8 cellular contexts compared by ENCODE assay signal in the genomic region with DNA sequence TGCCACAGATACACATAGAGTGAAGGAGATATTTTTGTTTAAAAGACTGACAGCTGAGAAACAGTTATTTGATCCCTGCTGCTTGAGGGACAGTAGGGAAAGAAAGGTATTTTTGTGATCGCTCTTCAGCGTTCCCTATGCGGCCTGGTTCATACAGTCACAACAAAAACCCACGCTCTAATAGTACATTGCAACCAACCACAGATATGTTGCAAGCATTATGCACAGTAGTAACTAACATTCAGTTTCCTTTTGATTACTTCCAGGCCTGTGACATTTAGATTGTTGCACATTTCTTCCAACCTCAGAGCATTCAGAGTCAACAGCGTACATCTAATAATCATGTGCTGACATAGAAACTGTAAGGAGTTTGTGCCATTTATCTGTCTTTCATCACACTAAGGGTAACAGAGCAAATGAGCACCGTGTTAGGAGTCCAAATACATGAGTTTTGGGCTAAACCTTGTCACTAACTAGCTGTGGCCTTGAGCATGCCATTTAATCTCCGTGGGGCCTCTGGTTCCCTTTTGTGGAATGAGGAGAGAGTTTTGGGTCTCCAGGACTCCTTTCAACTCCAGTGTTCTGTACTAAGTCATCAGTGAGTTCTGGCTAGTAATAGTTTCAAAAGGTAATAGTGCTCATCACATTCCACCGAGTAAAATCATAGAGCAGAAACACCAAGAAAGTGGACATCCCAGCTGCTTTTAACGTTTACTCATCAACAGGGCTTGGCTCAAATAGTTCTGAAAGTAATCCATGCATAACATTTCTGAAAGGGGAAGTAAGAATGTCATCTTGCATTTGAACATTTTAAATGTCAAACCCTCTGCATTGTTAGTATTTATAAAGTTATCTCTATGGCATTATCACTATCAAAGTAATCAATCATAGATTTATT.
DNase-seq lines count a peak whose midpoint lies in the region; ATAC-seq lines count a peak whose summit lies in the region.

No MANE protein-coding gene starts in this region.

- DNase-seq in NCI-H226 (peak; percentile 70), iris pigment epithelial cell (ENCODE audit: low read depth) (peak; percentile 92), cerebellar cortex (ENCODE audit: low spot score) (no peak), NCI-H187 treated with DMSO at 0.1 percent for 48 hours (lab: John Stamatoyannopoulos, UW) (no peak)
- no peak for DNase-seq in activated CD4-positive, alpha-beta T cell treated with anti-CD3 and anti-CD28 coated beads, Interleukin-2, amount 50 U/mL, for 4 hours
- DNase-seq in activated CD8-positive, alpha-beta memory T cell treated with anti-CD3 and anti-CD28 coated beads, Interleukin-2, amount 50 U/mL, for 4 hours, result no peak

- ATAC-seq in GM18502 (IDR thresholded peaks at IDR 0.05; ENCODE audit: poor library complexity, unreplicated experiment) (peak; percentile 89), HG02588 (IDR thresholded peaks at IDR 0.05; ENCODE audit: unreplicated experiment) (peak; percentile 82)

Comparison
In these comparisons a context has a peak if more than half of its experiments do, and no peak if none do; other contexts are left out.
1. DNase-seq: peak in NCI-H226 (single experiment) and iris pigment epithelial cell (single experiment); none in cerebellar cortex (single experiment), NCI-H187 treated with DMSO at 0.1 percent for 48 hours (single experiment), activated CD4-positive, alpha-beta T cell treated with anti-CD3 and anti-CD28 coated beads, Interleukin-2, amount 50 U/mL, for 4 hours (0 of 2) and activated CD8-positive, alpha-beta memory T cell treated with anti-CD3 and anti-CD28 coated beads, Interleukin-2, amount 50 U/mL, for 4 hours (single experiment).